In genomic region chr11:134250675-134251074, GRCh38 we compare ENCODE assay signal across 22 cellular contexts. TPM values are rescaled to one million over a fixed set of nuclear protein-coding genes. Genes with fewer than 3 reads are reported as not detected.
DNase-seq lines count a peak whose midpoint lies in the region; ATAC-seq and TF ChIP-seq lines count a peak whose summit lies in the region.
"Had no signal": no experiment of that assay in that cellular context is flagged by ENCODE, and none has a peak within 500 bp of the region (broad histone marks: within the 10 kb centered on the region; RNA-seq: fewer than 3 reads in every experiment).

No MANE protein-coding gene starts in this region.

- no peaks in the 10 kb centered on the region for H3K9me3 ChIP-seq in CD4-positive, alpha-beta T cell (ENCODE audit: control insufficient read depth, low read length)
- no peaks in the 10 kb centered on the region for H3K9me3 ChIP-seq in right lobe of liver
- H3K9me3 ChIP-seq: BLaER1 had no signal

- no peak overlapping the region for H3K4me3 Mint-ChIP-seq in activated T-cell treated with anti-CD3 and anti-CD28 coated beads, Interleukin-2, amount 50 U/mL, for 24 hours
- H3K4me3 Mint-ChIP-seq in activated T-cell treated with anti-CD3 and anti-CD28 coated beads, Interleukin-2, amount 50 U/mL, for 72 hours = no peak overlapping the region
- peak overlapping the region; percentile 32 for H3K4me3 Mint-ChIP-seq in CD4-positive, alpha-beta T cell
- H3K4me3 Mint-ChIP-seq: CD14-positive monocyte, HFFc6 had no signal

- peaks cover 0 to 34% (median 13%) of the 10 kb centered on the region in 4 donors for H3K4me1 ChIP-seq in right lobe of liver

- peaks cover 76% of the 10 kb centered on the region for H3K36me3 Mint-ChIP-seq in activated T-cell treated with anti-CD3 and anti-CD28 coated beads, Interleukin-2, amount 50 U/mL, for 24 hours (ENCODE audit: low read depth)
- H3K36me3 Mint-ChIP-seq in activated T-cell treated with anti-CD3 and anti-CD28 coated beads, Interleukin-2, amount 50 U/mL, for 72 hours (ENCODE audit: insufficient read depth in 2 of 2) = peaks cover 9 to 18% of the 10 kb centered on the region in 2 donors
- H3K36me3 Mint-ChIP-seq in CD4-positive, alpha-beta T cell (ENCODE audit: low read depth) = peaks cover 72% of the 10 kb centered on the region

- H3K36me3 ChIP-seq in right lobe of liver = peaks cover 0 to 40% (median 10%) of the 10 kb centered on the region in 4 donors
- peaks cover 14% of the 10 kb centered on the region for H3K36me3 ChIP-seq in H7 (replicated peaks; ENCODE audit: control insufficient read depth, insufficient read depth, low read length)

- CTCF ChIA-PET in CD4-positive, alpha-beta T cell (lab: Charles Lee) = interaction anchor here (0.8 kb wide), 1 partner anchor 25 kb away, joined by 3 read pairs; no protein-coding TSS in a partner anchor

- no peaks in the 10 kb centered on the region for H3K27me3 Mint-ChIP-seq in activated T-cell treated with anti-CD3 and anti-CD28 coated beads, Interleukin-2, amount 50 U/mL, for 24 hours
- no peaks in the 10 kb centered on the region for H3K27me3 Mint-ChIP-seq in activated T-cell treated with anti-CD3 and anti-CD28 coated beads, Interleukin-2, amount 50 U/mL, for 72 hours (ENCODE audit: low read depth)
- no peaks in the 10 kb centered on the region for H3K27me3 Mint-ChIP-seq in CD4-positive, alpha-beta T cell
- H3K27me3 Mint-ChIP-seq: CD8-positive, alpha-beta memory T cell had no signal

- peaks cover 42% of the 10 kb centered on the region for H3K4me1 Mint-ChIP-seq in activated T-cell treated with anti-CD3 and anti-CD28 coated beads, Interleukin-2, amount 50 U/mL, for 24 hours (ENCODE audit: low read depth)
- H3K4me1 Mint-ChIP-seq in activated T-cell treated with anti-CD3 and anti-CD28 coated beads, Interleukin-2, amount 50 U/mL, for 72 hours (ENCODE audit: low read depth) = peaks cover 51% of the 10 kb centered on the region
- H3K4me1 Mint-ChIP-seq in CD4-positive, alpha-beta T cell (ENCODE audit: low read depth) = peaks cover 39% of the 10 kb centered on the region

- TF ChIP-seq CTCF in CD4-positive, alpha-beta T cell (IDR thresholded peaks at IDR 0.05) = no peak
- TF ChIP-seq CTCF in HL-60 (IDR thresholded peaks at IDR 0.05; ENCODE audit: insufficient read depth, low read length) (no peak), right lobe of liver (IDR thresholded peaks at IDR 0.05) (no peak)

- no peak for ATAC-seq in activated T-cell treated with anti-CD3 and anti-CD28 coated beads, Interleukin-2, amount 50 U/mL, for 72 hours (replicated peaks in 1 of 2)
- ATAC-seq in CD4-positive, alpha-beta T cell (ENCODE audit: poor library complexity) = no peak
- ATAC-seq in right lobe of liver = peak; percentile 63 to 77 (median 68)
- no peak for ATAC-seq in HG02571 (IDR thresholded peaks at IDR 0.05; ENCODE audit: unreplicated experiment)
- ATAC-seq in GM18867 (IDR thresholded peaks at IDR 0.05; ENCODE audit: unreplicated experiment) = no peak
- ATAC-seq: GM23338, HCT116 had no signal

- no peaks in the 10 kb centered on the region for H3K27me3 ChIP-seq in CD4-positive, alpha-beta T cell (ENCODE audit: control insufficient read depth, insufficient read depth, low read length)
- H3K27me3 ChIP-seq in HL-60 (ENCODE audit: insufficient read depth, poor library complexity, severe bottlenecking) = no peaks in the 10 kb centered on the region
- no peaks in the 10 kb centered on the region for H3K27me3 ChIP-seq in right lobe of liver
- H3K27me3 ChIP-seq in H7 (ENCODE audit: control insufficient read depth, insufficient read depth, low read length) = no peaks in the 10 kb centered on the region
- H3K27me3 ChIP-seq: BLaER1 had no signal

- no peak overlapping the region for H3K4me3 ChIP-seq in HL-60 (replicated peaks; ENCODE audit: insufficient read depth, low read length)
- no peak overlapping the region for H3K4me3 ChIP-seq in right lobe of liver
- no peak overlapping the region for H3K4me3 ChIP-seq in H7 (ENCODE audit: insufficient read depth, low read depth, low read length)
- H3K4me3 ChIP-seq: BLaER1 had no signal

- intact Hi-C loops in CD4-positive, alpha-beta T cell (cut with DNase I, micrococcal nuclease) = loop anchor here in 1 of 2 experiments (10.0 kb wide), 1 partner anchor 186 kb away; the partner anchor contains the start of gene JAM3
- intact Hi-C loops in right lobe of liver (cut with DNase I) = no loop called here

- TF ChIP-seq POLR2A in right lobe of liver (IDR thresholded peaks at IDR 0.05) = no peak

- H3K27ac ChIP-seq in CD4-positive, alpha-beta T cell (ENCODE audit: low read depth, low read length) = no peak overlapping the region
- peak overlapping the region; percentile 68 for H3K27ac ChIP-seq in HL-60 (replicated peaks)
- peak overlapping the region; percentile 49 to 86 (median 83) for H3K27ac ChIP-seq in right lobe of liver
- H3K27ac ChIP-seq: BLaER1 had no signal

- no peaks in the 10 kb centered on the region for H3K9me3 Mint-ChIP-seq in activated T-cell treated with anti-CD3 and anti-CD28 coated beads, Interleukin-2, amount 50 U/mL, for 24 hours
- H3K9me3 Mint-ChIP-seq in activated T-cell treated with anti-CD3 and anti-CD28 coated beads, Interleukin-2, amount 50 U/mL, for 72 hours = no peaks in the 10 kb centered on the region
- H3K9me3 Mint-ChIP-seq in CD4-positive, alpha-beta T cell = no peaks in the 10 kb centered on the region
- H3K9me3 Mint-ChIP-seq: CD14-positive monocyte; CD8-positive, alpha-beta memory T cell; GM23338; HFFc6 had no signal

- H3K27ac Mint-ChIP-seq in activated T-cell treated with anti-CD3 and anti-CD28 coated beads, Interleukin-2, amount 50 U/mL, for 24 hours = peak overlapping the region; percentile 88
- H3K27ac Mint-ChIP-seq in activated T-cell treated with anti-CD3 and anti-CD28 coated beads, Interleukin-2, amount 50 U/mL, for 72 hours = no peak overlapping the region
- H3K27ac Mint-ChIP-seq in CD4-positive, alpha-beta T cell = no peak overlapping the region
- H3K27ac Mint-ChIP-seq: CD14-positive monocyte, GM23338, HFFc6 had no signal

- POLR2A ChIA-PET in CD4-positive, alpha-beta T cell (lab: Charles Lee) = interaction anchor here (1.1 to 6.6 kb wide), 3 partner anchors 24 to 26 kb away, joined by 3 to 94 read pairs (median 44); partner anchors contain the start of genes GLB1L3, NCAPD3 and VPS26B

- no peak for DNase-seq in activated T-cell treated with anti-CD3 and anti-CD28 coated beads, Interleukin-2, amount 50 U/mL, for 24 hours
- no peak for DNase-seq in activated T-cell treated with anti-CD3 and anti-CD28 coated beads, Interleukin-2, amount 50 U/mL, for 72 hours
- DNase-seq in CD4-positive, alpha-beta T cell = no peak
- DNase-seq in HL-60 (ENCODE audit: low read depth in 1 of 2, low spot score in 1 of 2) = peak in 1 of 2 experiments; percentile 67
- peak in 1 of 3 donors; percentile 84 for DNase-seq in right lobe of liver
- DNase-seq in H7 = no peak
- DNase-seq: 8988T; CD8-positive, alpha-beta memory T cell; COR-L47; DMS 273 treated with DMSO at 0.1 percent for 48 hours; DMS53; DND-41; EL; HFFc6; KG1 had no signal

- 18% methylated on average over 2 of the region's 2 CpGs for WGBS in right lobe of liver (ENCODE audit: insufficient coverage, low coverage, low lambda C conversion rate, missing lambda C conversion rate)

RNA-seq across cellular contexts. Expression of gene THYN1, which starts 2.5 kb away (rescaled TPM):
- 10 to 100 TPM; 70.4 to 89.0 TPM for total RNA-seq in activated T-cell treated with anti-CD3 and anti-CD28 coated beads, Interleukin-2, amount 50 U/mL, for 72 hours
- 10 to 100 TPM; 25.7 to 26.0 TPM for total RNA-seq in CD4-positive, alpha-beta T cell
- 10 to 100 TPM; 11.7 to 39.2 (median 20.6) TPM for total RNA-seq in right lobe of liver
- 114 and 117 TPM in 2 replicates for total RNA-seq in H7 (2014; rRNA removed; shearing (Covaris generic))

RNA-seq across cellular contexts. Expression of gene ACAD8, which starts 2.7 kb away (rescaled TPM):
- 10 to 100 TPM; 21.6 to 24.0 TPM for total RNA-seq in activated T-cell treated with anti-CD3 and anti-CD28 coated beads, Interleukin-2, amount 50 U/mL, for 72 hours
- total RNA-seq in CD4-positive, alpha-beta T cell = 10 to 100 TPM; 15.0 to 16.3 TPM
- 10 to 100 TPM; 19.1 to 28.3 (median 24.4) TPM for total RNA-seq in right lobe of liver
- total RNA-seq in H7 (2014; rRNA removed; shearing (Covaris generic)) = 44.2 TPM in 2 replicates

RNA-seq across cellular contexts. Expression of gene GLB1L3, which starts 25.5 kb away (rescaled TPM):
- 10 to 100 TPM; 13.0 to 13.6 TPM for total RNA-seq in activated T-cell treated with anti-CD3 and anti-CD28 coated beads, Interleukin-2, amount 50 U/mL, for 72 hours
- 1 to 10 TPM; 1.3 to 1.5 TPM for total RNA-seq in CD4-positive, alpha-beta T cell
- total RNA-seq in right lobe of liver = not detected
- total RNA-seq in H7 (2014; rRNA removed; shearing (Covaris generic)) = 24.0 and 35.0 TPM in 2 replicates
- total RNA-seq: G401, HFFc6 had no signal

RNA-seq across cellular contexts. Expression of gene VPS26B, which starts 26.2 kb away (rescaled TPM):
- 10 to 100 TPM; 42.6 to 48.7 TPM for total RNA-seq in activated T-cell treated with anti-CD3 and anti-CD28 coated beads, Interleukin-2, amount 50 U/mL, for 72 hours
- 10 to 100 TPM; 41.6 to 42.2 TPM for total RNA-seq in CD4-positive, alpha-beta T cell
- total RNA-seq in right lobe of liver = 10 to 100 TPM; 22.6 to 33.7 (median 30.0) TPM
- 25.3 and 26.8 TPM in 2 replicates for total RNA-seq in H7 (2014; rRNA removed; shearing (Covaris generic))

RNA-seq across cellular contexts. Expression of gene NCAPD3, which starts 26.9 kb away (rescaled TPM):
- total RNA-seq in activated T-cell treated with anti-CD3 and anti-CD28 coated beads, Interleukin-2, amount 50 U/mL, for 72 hours = 10 to 100 TPM; 65.8 to 75.6 TPM
- 10 to 100 TPM; 25.7 to 29.6 TPM for total RNA-seq in CD4-positive, alpha-beta T cell
- total RNA-seq in right lobe of liver = 10 to 100 TPM; 11.9 to 21.8 (median 15.5) TPM
- total RNA-seq in H7 (2014; rRNA removed; shearing (Covaris generic)) = 54.9 and 68.2 TPM in 2 replicates

Comparison
In these comparisons a context has a peak if more than half of its experiments do, and no peak if none do; other contexts are left out.
1. ATAC-seq: peak in right lobe of liver (4 of 4); none in activated T-cell treated with anti-CD3 and anti-CD28 coated beads, Interleukin-2, amount 50 U/mL, for 72 hours (0 of 2), CD4-positive, alpha-beta T cell (single experiment), HG02571 (single experiment) and GM18867 (single experiment).
2. RNA of gene GLB1L3, which starts 25.5 kb away (total RNA-seq): 24.0 to 35.0 TPM in H7 and 13.0 to 13.6 TPM in activated T-cell treated with anti-CD3 and anti-CD28 coated beads, Interleukin-2, amount 50 U/mL, for 72 hours; 1.3 to 1.5 TPM in CD4-positive, alpha-beta T cell and not detected in right lobe of liver; every median in the first group is over 4 times any median in the second.